29 cellular contexts compared by ENCODE assay signal in genomic region chr7:1948887-1949680, GRCh38.
A peak's percentile ranks its signal among the peaks of the same experiment; 100 is the strongest.
DNase-seq lines count a peak whose midpoint lies in the region; ATAC-seq and TF ChIP-seq lines count a peak whose summit lies in the region.
"Had no signal": no experiment of that assay in that cellular context is flagged by ENCODE, and none has a peak within 500 bp of the region (broad histone marks: within the 10 kb centered on the region; RNA-seq: fewer than 3 reads in every experiment).

No MANE protein-coding gene starts in this region.

- H3K4me2 ChIP-seq in GM23338, result no peak overlapping the region
- H3K4me2 ChIP-seq: PC-9 had no signal

- H3K9me3 ChIP-seq in WERI-Rb-1 (ENCODE audit: severe bottlenecking), result no peaks in the 10 kb centered on the region
- no peaks in the 10 kb centered on the region for H3K9me3 ChIP-seq in right cardiac atrium (ENCODE audit: control insufficient read depth, low read length)
- H3K9me3 ChIP-seq: neutrophil, suprapubic skin, upper lobe of right lung had no signal

- H2AFZ ChIP-seq in GM23338, result no peak overlapping the region
- H2AFZ ChIP-seq: PC-9 had no signal

- WGBS in right cardiac atrium, result 90% methylated on average over 30 of the region's 30 CpGs

- no peaks in the 10 kb centered on the region; the same call in 1 of the 2 replicates for H4K20me1 ChIP-seq in GM23338 (replicated peaks; ENCODE audit: insufficient read depth)

- no peak overlapping the region for H3K4me3 ChIP-seq in GM23338
- H3K4me3 ChIP-seq in WERI-Rb-1 (ENCODE audit: low read depth, low read length), result no peak overlapping the region
- H3K4me3 ChIP-seq in right cardiac atrium (ENCODE audit: low read length), result no peak overlapping the region
- H3K4me3 ChIP-seq: coronary artery, PC-9, skin epidermis, suprapubic skin, upper lobe of right lung had no signal

- no peaks in the 10 kb centered on the region for H3K9me3 Mint-ChIP-seq in GM23338
- H3K9me3 Mint-ChIP-seq in stimulated activated effector memory CD8-positive, alpha-beta T cell treated with anti-CD3 and anti-CD28 coated beads, Interleukin-12 subunit alpha, Interleukin-12 subunit beta, amount 100 ng/mL, for 72 hours, result no peaks in the 10 kb centered on the region
- no peaks in the 10 kb centered on the region for H3K9me3 Mint-ChIP-seq in activated naive CD4-positive, alpha-beta T cell treated with anti-CD3 and anti-CD28 coated beads for 36 hours
- H3K9me3 Mint-ChIP-seq: activated naive CD4-positive, alpha-beta T cell treated with anti-CD3 and anti-CD28 coated beads, Interleukin-2, amount 10 ng/mL, durations not matched to agents 7 days and 5 days; activated T-helper 1 cell treated with anti-CD3 and anti-CD28 coated beads, Interleukin-12 subunit alpha, Interleukin-12 subunit beta, Interleukin-2, Interleukin-4 antibody, amounts not matched to agents 30 ng/mL and 10 ng/mL and 1 ng/mL, durations not matched to agents 14 hours and 24 hours and 36 hours; CD4-positive, CD25-positive, alpha-beta regulatory T cell; effector memory CD8-positive, alpha-beta T cell had no signal

- H3F3A ChIP-seq in GM23338 (replicated peaks; ENCODE audit: low read depth), result no peaks in the 10 kb centered on the region

- H3K4me1 ChIP-seq in GM23338 (ENCODE audit: insufficient read depth), result no peaks in the 10 kb centered on the region
- peaks cover 4% of the 10 kb centered on the region for H3K4me1 ChIP-seq in right cardiac atrium (ENCODE audit: control insufficient read depth, insufficient read depth, low read length)

- peaks cover 13% of the 10 kb centered on the region for H3K27me3 Mint-ChIP-seq in GM23338 (ENCODE audit: insufficient read depth, low read depth, poor library complexity)
- no peaks in the 10 kb centered on the region for H3K27me3 Mint-ChIP-seq in activated naive CD4-positive, alpha-beta T cell treated with anti-CD3 and anti-CD28 coated beads for 36 hours (ENCODE audit: low read depth)
- H3K27me3 Mint-ChIP-seq: CD4-positive, CD25-positive, alpha-beta regulatory T cell; effector memory CD8-positive, alpha-beta T cell had no signal

- no peaks in the 10 kb centered on the region for H3K36me3 ChIP-seq in GM23338 (ENCODE audit: insufficient read depth)
- H3K36me3 ChIP-seq in WERI-Rb-1, result peaks cover 2% of the 10 kb centered on the region
- H3K36me3 ChIP-seq: neutrophil, suprapubic skin, upper lobe of right lung had no signal

- H3K9me2 ChIP-seq in GM23338 (ENCODE audit: insufficient read depth), result no peaks in the 10 kb centered on the region

- H3K27me3 ChIP-seq in GM23338 (ENCODE audit: insufficient read depth) (no peaks in the 10 kb centered on the region), WERI-Rb-1 (ENCODE audit: insufficient read depth, low read depth, severe bottlenecking) (no peaks in the 10 kb centered on the region), right cardiac atrium (ENCODE audit: control insufficient read depth, insufficient read depth) (no peaks in the 10 kb centered on the region)
- H3K27me3 ChIP-seq: neutrophil, suprapubic skin, upper lobe of right lung had no signal

- TF ChIP-seq CTCF in GM23338 (conservative IDR thresholded peaks at IDR 0.05; ENCODE audit: low read depth in 2 of 2), result no peak
- TF ChIP-seq CTCF in WERI-Rb-1 (IDR thresholded peaks at IDR 0.05; ENCODE audit: low read depth, low read length), result no peak

- no peaks in the 10 kb centered on the region for H3K36me3 Mint-ChIP-seq in GM23338 (ENCODE audit: low read depth)
- H3K36me3 Mint-ChIP-seq in stimulated activated effector memory CD8-positive, alpha-beta T cell treated with anti-CD3 and anti-CD28 coated beads, Interleukin-12 subunit alpha, Interleukin-12 subunit beta, amount 100 ng/mL, for 72 hours, result no peaks in the 10 kb centered on the region
- peaks cover 1% of the 10 kb centered on the region for H3K36me3 Mint-ChIP-seq in activated naive CD4-positive, alpha-beta T cell treated with anti-CD3 and anti-CD28 coated beads for 36 hours (ENCODE audit: low read depth)

- ATAC-seq in GM23338 (no peak), right cardiac atrium (no peak), HG02884 (IDR thresholded peaks at IDR 0.05; ENCODE audit: unreplicated experiment) (no peak)
- ATAC-seq in stimulated activated effector memory CD8-positive, alpha-beta T cell treated with anti-CD3 and anti-CD28 coated beads, Interleukin-12 subunit alpha, Interleukin-12 subunit beta, amount 100 ng/mL, for 72 hours, result no peak
- ATAC-seq: effector memory CD8-positive, alpha-beta T cell had no signal

- CTCF ChIA-PET in activated naive CD4-positive, alpha-beta T cell treated with anti-CD3 and anti-CD28 coated beads for 36 hours (lab: Charles Lee), result no interaction called here

- no peak overlapping the region for H3K4me3 Mint-ChIP-seq in GM23338
- no peak overlapping the region for H3K4me3 Mint-ChIP-seq in stimulated activated effector memory CD8-positive, alpha-beta T cell treated with anti-CD3 and anti-CD28 coated beads, Interleukin-12 subunit alpha, Interleukin-12 subunit beta, amount 100 ng/mL, for 72 hours
- H3K4me3 Mint-ChIP-seq in activated naive CD4-positive, alpha-beta T cell treated with anti-CD3 and anti-CD28 coated beads for 36 hours, result no peak overlapping the region
- H3K4me3 Mint-ChIP-seq: activated naive CD4-positive, alpha-beta T cell treated with anti-CD3 and anti-CD28 coated beads, Interleukin-2, amount 10 ng/mL, durations not matched to agents 7 days and 5 days; activated T-helper 1 cell treated with anti-CD3 and anti-CD28 coated beads, Interleukin-12 subunit alpha, Interleukin-12 subunit beta, Interleukin-2, Interleukin-4 antibody, amounts not matched to agents 30 ng/mL and 10 ng/mL and 1 ng/mL, durations not matched to agents 14 hours and 24 hours and 36 hours; CD4-positive, CD25-positive, alpha-beta regulatory T cell had no signal

- peaks cover 4% of the 10 kb centered on the region; the same call in 2 of the 3 replicates for H3K4me1 Mint-ChIP-seq in GM23338
- peaks cover 21% of the 10 kb centered on the region for H3K4me1 Mint-ChIP-seq in stimulated activated effector memory CD8-positive, alpha-beta T cell treated with anti-CD3 and anti-CD28 coated beads, Interleukin-12 subunit alpha, Interleukin-12 subunit beta, amount 100 ng/mL, for 72 hours
- H3K4me1 Mint-ChIP-seq in activated naive CD4-positive, alpha-beta T cell treated with anti-CD3 and anti-CD28 coated beads for 36 hours (ENCODE audit: low read depth), result peaks cover 14% of the 10 kb centered on the region

- peak overlapping the region; percentile 36; the same call in 1 of the 2 replicates for H3K27ac Mint-ChIP-seq in GM23338
- peak overlapping the region; percentile 32 for H3K27ac Mint-ChIP-seq in stimulated activated effector memory CD8-positive, alpha-beta T cell treated with anti-CD3 and anti-CD28 coated beads, Interleukin-12 subunit alpha, Interleukin-12 subunit beta, amount 100 ng/mL, for 72 hours
- H3K27ac Mint-ChIP-seq in activated naive CD4-positive, alpha-beta T cell treated with anti-CD3 and anti-CD28 coated beads for 36 hours, result no peak overlapping the region
- H3K27ac Mint-ChIP-seq: activated naive CD4-positive, alpha-beta T cell treated with anti-CD3 and anti-CD28 coated beads, Interleukin-2, amount 10 ng/mL, durations not matched to agents 7 days and 5 days; activated T-helper 1 cell treated with anti-CD3 and anti-CD28 coated beads, Interleukin-12 subunit alpha, Interleukin-12 subunit beta, Interleukin-2, Interleukin-4 antibody, amounts not matched to agents 30 ng/mL and 10 ng/mL and 1 ng/mL, durations not matched to agents 14 hours and 24 hours and 36 hours; effector memory CD8-positive, alpha-beta T cell had no signal

- H3K27ac ChIP-seq in GM23338 (ENCODE audit: low read depth) (no peak overlapping the region), WERI-Rb-1 (0 out of 2 replicates have a peak overlapping the region, but pooled peaks have one; percentile 79), right cardiac atrium (ENCODE audit: low read length) (no peak overlapping the region)
- H3K27ac ChIP-seq: coronary artery, HL-60, neutrophil, PC-9, skin epidermis, suprapubic skin, upper lobe of right lung had no signal

- H3K79me2 ChIP-seq in GM23338 (replicated peaks; ENCODE audit: insufficient read depth), result no peaks in the 10 kb centered on the region

- intact Hi-C loops in right cardiac atrium (cut with DNase I), result no loop called here
- intact Hi-C loops in activated naive CD4-positive, alpha-beta T cell treated with anti-CD3 and anti-CD28 coated beads for 36 hours (cut with micrococcal nuclease), result no loop called here

- DNase-seq in GM23338 (ENCODE audit: low spot score) (no peak), WERI-Rb-1 (no peak), right cardiac atrium (peak in 2 of 3 donors; percentile 30 to 36), NCI-H1930 (lab: John Stamatoyannopoulos, UW) (no peak)
- no peak for DNase-seq in stimulated activated effector memory CD8-positive, alpha-beta T cell treated with anti-CD3 and anti-CD28 coated beads, Interleukin-12 subunit alpha, Interleukin-12 subunit beta, amount 100 ng/mL, for 72 hours (ENCODE audit: low spot score in 2 of 2)
- DNase-seq in activated naive CD4-positive, alpha-beta T cell treated with anti-CD3 and anti-CD28 coated beads for 36 hours, result no peak
- DNase-seq: activated CD4-positive, alpha-beta T cell treated with anti-CD3 and anti-CD28 coated beads, Interleukin-2, amount 50 U/mL, for 48 hours; activated CD4-positive, CD25-positive, alpha-beta regulatory T cell; activated naive CD4-positive, alpha-beta T cell treated with anti-CD3 and anti-CD28 coated beads, Interleukin-2, amount 10 ng/mL, durations not matched to agents 7 days and 5 days; amygdala; CD4-positive, CD25-positive, alpha-beta regulatory T cell; effector memory CD8-positive, alpha-beta T cell; mesenchymal stem cell; NCI-H1048; NCI-H1694 treated with DMSO at 0.1 percent for 48 hours; NCI-H524 treated with DMSO at 0.1 percent for 48 hours; NK-92 treated with Interleukin-12 subunit alpha and Interleukin-12 subunit beta, amount 100 ng/mL, for 24 hours; PC-9; SIG-M5; SW 1271; T-helper 9 cell; upper lobe of right lung had no signal

TF ChIP-seq in GM23338, 12 proteins besides CTCF, POLR2A, EP300 and RAD21 (continues in another document):
- TF ChIP-seq, protein P1, sequence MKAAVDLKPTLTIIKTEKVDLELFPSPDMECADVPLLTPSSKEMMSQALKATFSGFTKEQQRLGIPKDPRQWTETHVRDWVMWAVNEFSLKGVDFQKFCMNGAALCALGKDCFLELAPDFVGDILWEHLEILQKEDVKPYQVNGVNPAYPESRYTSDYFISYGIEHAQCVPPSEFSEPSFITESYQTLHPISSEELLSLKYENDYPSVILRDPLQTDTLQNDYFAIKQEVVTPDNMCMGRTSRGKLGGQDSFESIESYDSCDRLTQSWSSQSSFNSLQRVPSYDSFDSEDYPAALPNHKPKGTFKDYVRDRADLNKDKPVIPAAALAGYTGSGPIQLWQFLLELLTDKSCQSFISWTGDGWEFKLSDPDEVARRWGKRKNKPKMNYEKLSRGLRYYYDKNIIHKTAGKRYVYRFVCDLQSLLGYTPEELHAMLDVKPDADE (IDR thresholded peaks at IDR 0.05), result no peak
- TF ChIP-seq STAT1 (IDR thresholded peaks at IDR 0.05; ENCODE audit: unreplicated experiment) (no peak), JUNB (IDR thresholded peaks at IDR 0.05; ENCODE audit: unreplicated experiment) (no peak)

Comparison
In these comparisons a context has a peak if more than half of its experiments do, and no peak if none do; other contexts are left out.
1. DNase-seq: peak in right cardiac atrium (2 of 3); none in GM23338 (single experiment), WERI-Rb-1 (single experiment), stimulated activated effector memory CD8-positive, alpha-beta T cell treated with anti-CD3 and anti-CD28 coated beads, Interleukin-12 subunit alpha, Interleukin-12 subunit beta, amount 100 ng/mL, for 72 hours (0 of 2), NCI-H1930 (0 of 2) and activated naive CD4-positive, alpha-beta T cell treated with anti-CD3 and anti-CD28 coated beads for 36 hours (single experiment).